12 cellular contexts compared by ENCODE assay signal in genomic region chr1:113868387-113869083, GRCh38. TPM values are rescaled to one million over a fixed set of nuclear protein-coding genes. Genes with fewer than 3 reads are reported as not detected.
DNase-seq lines count a peak whose midpoint lies in the region; ATAC-seq and TF ChIP-seq lines count a peak whose summit lies in the region.
"Had no signal": no experiment of that assay in that cellular context is flagged by ENCODE, and none has a peak within 500 bp of the region (broad histone marks: within the 10 kb centered on the region; RNA-seq: fewer than 3 reads in every experiment).

No MANE protein-coding gene starts in this region.

- peaks cover 44 to 70% of the 10 kb centered on the region in 2 donors for H3K4me1 Mint-ChIP-seq in effector memory CD8-positive, alpha-beta T cell (ENCODE audit: low read depth in 2 of 2)
- H3K4me1 Mint-ChIP-seq in stimulated activated naive CD8-positive, alpha-beta T cell treated with anti-CD3 and anti-CD28 coated beads, Interleukin-15, amount 100 ng/mL, for 72 hours = peaks cover 63% of the 10 kb centered on the region

- no peak for ATAC-seq in effector memory CD8-positive, alpha-beta T cell (replicated peaks)
- ATAC-seq in stimulated activated naive CD8-positive, alpha-beta T cell treated with anti-CD3 and anti-CD28 coated beads, Interleukin-15, amount 100 ng/mL, for 72 hours = peak; percentile 64
- ATAC-seq in HG03025 (IDR thresholded peaks at IDR 0.05; ENCODE audit: low FRiP score, unreplicated experiment) = no peak
- no peak for ATAC-seq in HG03045 (IDR thresholded peaks at IDR 0.05; ENCODE audit: unreplicated experiment)

- H3K27me3 Mint-ChIP-seq in effector memory CD8-positive, alpha-beta T cell = no peaks in the 10 kb centered on the region
- H3K27me3 Mint-ChIP-seq in stimulated activated naive CD8-positive, alpha-beta T cell treated with anti-CD3 and anti-CD28 coated beads, Interleukin-15, amount 100 ng/mL, for 72 hours = no peaks in the 10 kb centered on the region

- H3K27ac ChIP-seq in SU-DHL-6 (ENCODE audit: low read depth, low read length) = peak overlapping the region; percentile 18; the same call in 1 of the 2 replicates
- H3K27ac ChIP-seq: transverse colon had no signal

- peaks cover 44% of the 10 kb centered on the region for H3F3A ChIP-seq in SU-DHL-6 (ENCODE audit: insufficient read depth)

- no peak for TF ChIP-seq CTCF in SU-DHL-6 (IDR thresholded peaks at IDR 0.05; ENCODE audit: insufficient read depth, low read length, poor library complexity, severe bottlenecking)

- no peaks in the 10 kb centered on the region for H3K27me3 ChIP-seq in SU-DHL-6 (ENCODE audit: low read length)
- H3K27me3 ChIP-seq in H7 (ENCODE audit: control insufficient read depth, insufficient read depth, low read length) = no peaks in the 10 kb centered on the region
- H3K27me3 ChIP-seq: transverse colon had no signal

- no peaks in the 10 kb centered on the region for H3K9me3 ChIP-seq in SU-DHL-6 (ENCODE audit: insufficient read depth, low read length)
- H3K9me3 ChIP-seq: Caco-2, transverse colon had no signal

- H3K36me3 Mint-ChIP-seq in effector memory CD8-positive, alpha-beta T cell (ENCODE audit: insufficient read depth) = peaks cover 26% of the 10 kb centered on the region

- H3K4me2 ChIP-seq in SU-DHL-6 (ENCODE audit: low read depth, low read length, poor library complexity, severe bottlenecking) = peak overlapping the region; percentile 25

- no peak overlapping the region for H2AFZ ChIP-seq in SU-DHL-6 (ENCODE audit: low read depth, low read length, severe bottlenecking)

- H3K9me3 Mint-ChIP-seq in effector memory CD8-positive, alpha-beta T cell = no peaks in the 10 kb centered on the region
- no peaks in the 10 kb centered on the region for H3K9me3 Mint-ChIP-seq in stimulated activated naive CD8-positive, alpha-beta T cell treated with anti-CD3 and anti-CD28 coated beads, Interleukin-15, amount 100 ng/mL, for 72 hours

- no peak overlapping the region for H3K9ac ChIP-seq in SU-DHL-6 (ENCODE audit: low read length)

- peak overlapping the region; percentile 84 to 92 for H3K4me3 Mint-ChIP-seq in effector memory CD8-positive, alpha-beta T cell
- H3K4me3 Mint-ChIP-seq in stimulated activated naive CD8-positive, alpha-beta T cell treated with anti-CD3 and anti-CD28 coated beads, Interleukin-15, amount 100 ng/mL, for 72 hours = peak overlapping the region; percentile 86 to 90

- H3K4me3 ChIP-seq in SU-DHL-6 (ENCODE audit: insufficient read depth, low read length, poor library complexity, severe bottlenecking) (no peak overlapping the region), H7 (ENCODE audit: insufficient read depth, low read depth, low read length) (no peak overlapping the region)
- H3K4me3 ChIP-seq: transverse colon had no signal

- no peaks in the 10 kb centered on the region for H4K20me1 ChIP-seq in SU-DHL-6 (ENCODE audit: low read depth, low read length)

- H3K9me2 ChIP-seq in SU-DHL-6 (replicated peaks; ENCODE audit: insufficient read depth, low read length) = no peaks in the 10 kb centered on the region

- H3K79me2 ChIP-seq in SU-DHL-6 (ENCODE audit: insufficient read depth, low read length) = peaks cover 66% of the 10 kb centered on the region

- DNase-seq in stimulated activated CD4-positive, alpha-beta T cell treated with anti-CD3 and anti-CD28 coated beads, Interleukin-15, amount 100 ng/mL, for 24 hours = peak; percentile 9
- no peak for DNase-seq in stimulated activated CD4-positive, alpha-beta T cell treated with anti-CD3 and anti-CD28 coated beads, Interleukin-2, amount 100 ng/mL, for 24 hours
- DNase-seq in effector memory CD8-positive, alpha-beta T cell = no peak
- no peak for DNase-seq in stimulated activated naive CD8-positive, alpha-beta T cell treated with anti-CD3 and anti-CD28 coated beads, Interleukin-15, amount 100 ng/mL, for 72 hours
- DNase-seq in H7 = no peak
- DNase-seq: Caco-2; Right ventricle myocardium superior; stimulated activated CD4-positive, alpha-beta T cell treated with anti-CD3 and anti-CD28 coated beads, Interleukin-4, amount 100 ng/mL, for 1 hour; transverse colon had no signal

- H3K36me3 ChIP-seq in SU-DHL-6 (ENCODE audit: low read length) (no peaks in the 10 kb centered on the region), H7 (replicated peaks; ENCODE audit: control insufficient read depth, insufficient read depth, low read length) (no peaks in the 10 kb centered on the region)
- H3K36me3 ChIP-seq: transverse colon had no signal

- peak overlapping the region; percentile 92 to 97 for H3K27ac Mint-ChIP-seq in effector memory CD8-positive, alpha-beta T cell
- peak overlapping the region; percentile 96 for H3K27ac Mint-ChIP-seq in stimulated activated naive CD8-positive, alpha-beta T cell treated with anti-CD3 and anti-CD28 coated beads, Interleukin-15, amount 100 ng/mL, for 72 hours

RNA-seq across cellular contexts. Expression of gene PTPN22, which starts 3.0 kb away (rescaled TPM):
- total RNA-seq in H7 (2014; rRNA removed; shearing (Covaris generic)) = not detected in 2 replicates
- total RNA-seq: Caco-2 had no signal

RNA-seq across cellular contexts. Expression of gene BCL2L15, which starts 18.8 kb away (rescaled TPM):
- total RNA-seq in H7 (2014; rRNA removed; shearing (Covaris generic)) = not detected in 2 replicates
- total RNA-seq: Right ventricle myocardium superior had no signal

RNA-seq across cellular contexts. Expression of gene AP4B1, which starts 36.1 kb away (rescaled TPM):
- 14.9 TPM in 2 replicates for total RNA-seq in H7 (2014; rRNA removed; shearing (Covaris generic))

RNA-seq across cellular contexts. Expression of gene DCLRE1B, which starts 36.6 kb away (rescaled TPM):
- 15.1 and 16.6 TPM in 2 replicates for total RNA-seq in H7 (2014; rRNA removed; shearing (Covaris generic))

RNA-seq across cellular contexts. Expression of gene RSBN1, which starts 56.3 kb away (rescaled TPM):
- total RNA-seq in H7 (2014; rRNA removed; shearing (Covaris generic)) = 14.6 and 23.4 TPM in 2 replicates
